8 cellular contexts compared by ENCODE assay signal in genomic region chr12:17992002-17992656, GRCh38.
DNase-seq lines count a peak whose midpoint lies in the region; ATAC-seq, FAIRE-seq and TF ChIP-seq lines count a peak whose summit lies in the region.

No MANE protein-coding gene starts in this region.

- no peak overlapping the region for H3K4me3 ChIP-seq in astrocyte (ENCODE audit: insufficient read depth, low read depth, low read length)

- DNase-seq in DMS53 (lab: John Stamatoyannopoulos, UW) (peak; percentile 86), NCI-H2227 (lab: John Stamatoyannopoulos, UW; ENCODE audit: unreplicated experiment) (peak; percentile 34), astrocyte (ENCODE audit: low read depth) (peak; percentile 20), kidney glomerular epithelial cell (lab: John Stamatoyannopoulos, UW) (peak; percentile 43), GDM1 (lab: John Stamatoyannopoulos, UW) (no peak)
- DNase-seq in naive thymus-derived CD8-positive, alpha-beta T cell, result no peak

- no peaks in the 10 kb centered on the region for H3K4me1 ChIP-seq in astrocyte (ENCODE audit: insufficient read depth, low read length)

- H3K27ac ChIP-seq in astrocyte (ENCODE audit: low read depth, low read length), result no peak overlapping the region

- no peaks in the 10 kb centered on the region for H3K9me3 ChIP-seq in astrocyte (ENCODE audit: insufficient read depth, low read depth, low read length)

- no peak overlapping the region for H3K27ac Mint-ChIP-seq in astrocyte (ENCODE audit: unreplicated experiment)
- no peak overlapping the region for H3K27ac Mint-ChIP-seq in naive thymus-derived CD8-positive, alpha-beta T cell

- no peak for FAIRE-seq in astrocyte (lab: Jason Lieb, UNC)

- H4K20me1 ChIP-seq in astrocyte (ENCODE audit: insufficient read depth, low read length), result no peaks in the 10 kb centered on the region

- H3K4me1 Mint-ChIP-seq in astrocyte (ENCODE audit: low read depth, unreplicated experiment), result no peaks in the 10 kb centered on the region
- no peaks in the 10 kb centered on the region for H3K4me1 Mint-ChIP-seq in naive thymus-derived CD8-positive, alpha-beta T cell

- TF ChIP-seq CTCF in astrocyte (IDR thresholded peaks at IDR 0.05; ENCODE audit: insufficient read depth, low read depth, low read length), result peak; percentile 91

- POLR2A ChIA-PET in naive thymus-derived CD8-positive, alpha-beta T cell (lab: Charles Lee), result no interaction called here

- no peak overlapping the region for H3K4me3 Mint-ChIP-seq in astrocyte (ENCODE audit: unreplicated experiment)
- no peak overlapping the region for H3K4me3 Mint-ChIP-seq in naive thymus-derived CD8-positive, alpha-beta T cell

- H3K27me3 Mint-ChIP-seq in astrocyte (ENCODE audit: low read depth, unreplicated experiment), result no peaks in the 10 kb centered on the region
- no peaks in the 10 kb centered on the region for H3K27me3 Mint-ChIP-seq in naive thymus-derived CD8-positive, alpha-beta T cell

- H3K9me3 Mint-ChIP-seq in astrocyte (ENCODE audit: unreplicated experiment), result no peaks in the 10 kb centered on the region
- peaks cover 0 to 10% (median 2%) of the 10 kb centered on the region in 9 donors for H3K9me3 Mint-ChIP-seq in naive thymus-derived CD8-positive, alpha-beta T cell

- no peak overlapping the region for H3K9ac ChIP-seq in astrocyte (ENCODE audit: low read length)

- H3K4me2 ChIP-seq in astrocyte (ENCODE audit: low read length), result no peak overlapping the region

- H3K27me3 ChIP-seq in astrocyte (ENCODE audit: insufficient read depth, low read length), result no peaks in the 10 kb centered on the region

- no peaks in the 10 kb centered on the region for H3K36me3 Mint-ChIP-seq in astrocyte (ENCODE audit: low read depth, unreplicated experiment)
- H3K36me3 Mint-ChIP-seq in naive thymus-derived CD8-positive, alpha-beta T cell, result no peaks in the 10 kb centered on the region

- no peaks in the 10 kb centered on the region for H3K36me3 ChIP-seq in astrocyte (ENCODE audit: insufficient read depth, low read length)

- H3K79me2 ChIP-seq in astrocyte (ENCODE audit: insufficient read depth, low read length), result no peaks in the 10 kb centered on the region

- ATAC-seq in GM19324 (IDR thresholded peaks at IDR 0.05; ENCODE audit: low FRiP score, unreplicated experiment) (peak; percentile 80), HG03108 (IDR thresholded peaks at IDR 0.05; ENCODE audit: unreplicated experiment) (peak; percentile 76)
- no peak for ATAC-seq in naive thymus-derived CD8-positive, alpha-beta T cell

- H2AFZ ChIP-seq in astrocyte (ENCODE audit: low read depth, low read length), result no peak overlapping the region

Comparison
In these comparisons a context has a peak if more than half of its experiments do, and no peak if none do; other contexts are left out.
1. DNase-seq: peak in DMS53 (single experiment), NCI-H2227 (single experiment), astrocyte (single experiment) and kidney glomerular epithelial cell (single experiment); none in naive thymus-derived CD8-positive, alpha-beta T cell (0 of 10) and GDM1 (single experiment).
2. ATAC-seq: peak in GM19324 (single experiment) and HG03108 (single experiment); none in naive thymus-derived CD8-positive, alpha-beta T cell (0 of 2).